ENCODE assay signal across 1 cellular context in the genomic region with DNA sequence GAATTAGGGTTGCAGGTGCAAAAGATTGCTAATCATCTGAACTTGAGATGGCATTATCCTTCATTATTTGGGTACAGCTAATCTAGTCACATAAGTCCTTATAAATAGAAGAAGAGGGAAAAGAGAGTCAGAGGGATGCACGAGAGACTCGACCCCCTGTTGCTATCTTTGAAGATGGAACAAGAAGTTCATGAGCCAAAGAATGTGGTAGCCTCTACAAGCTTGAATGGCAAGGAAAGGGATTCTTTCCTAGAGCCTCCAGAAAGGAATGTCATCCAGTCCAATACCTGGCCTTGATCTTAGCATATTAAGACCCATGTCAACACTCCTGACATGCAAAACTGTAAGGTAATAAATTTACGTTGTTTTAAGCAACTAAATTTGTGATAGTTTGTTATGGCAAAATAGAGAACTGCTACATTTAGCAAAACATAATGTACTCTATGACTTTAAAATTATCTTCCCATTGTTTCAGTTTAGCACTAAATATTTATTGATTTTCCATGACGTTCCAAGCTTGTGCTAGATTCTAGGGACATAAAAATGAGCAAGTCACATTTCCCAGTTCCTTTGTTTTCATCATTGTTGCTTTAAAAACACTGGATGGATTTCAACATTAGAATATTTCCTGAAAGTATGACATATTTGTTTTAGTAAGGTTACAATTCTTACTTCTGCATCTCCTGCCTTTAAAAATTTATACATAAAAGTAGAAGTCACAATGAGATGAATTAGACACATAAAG.
TF ChIP-seq lines count a peak whose summit lies in the region.

No MANE protein-coding gene starts in this region.

TF ChIP-seq in WTC11, 78 proteins besides CTCF, POLR2A, EP300 and RAD21 (continued from another document):
- TF ChIP-seq, protein P1, sequence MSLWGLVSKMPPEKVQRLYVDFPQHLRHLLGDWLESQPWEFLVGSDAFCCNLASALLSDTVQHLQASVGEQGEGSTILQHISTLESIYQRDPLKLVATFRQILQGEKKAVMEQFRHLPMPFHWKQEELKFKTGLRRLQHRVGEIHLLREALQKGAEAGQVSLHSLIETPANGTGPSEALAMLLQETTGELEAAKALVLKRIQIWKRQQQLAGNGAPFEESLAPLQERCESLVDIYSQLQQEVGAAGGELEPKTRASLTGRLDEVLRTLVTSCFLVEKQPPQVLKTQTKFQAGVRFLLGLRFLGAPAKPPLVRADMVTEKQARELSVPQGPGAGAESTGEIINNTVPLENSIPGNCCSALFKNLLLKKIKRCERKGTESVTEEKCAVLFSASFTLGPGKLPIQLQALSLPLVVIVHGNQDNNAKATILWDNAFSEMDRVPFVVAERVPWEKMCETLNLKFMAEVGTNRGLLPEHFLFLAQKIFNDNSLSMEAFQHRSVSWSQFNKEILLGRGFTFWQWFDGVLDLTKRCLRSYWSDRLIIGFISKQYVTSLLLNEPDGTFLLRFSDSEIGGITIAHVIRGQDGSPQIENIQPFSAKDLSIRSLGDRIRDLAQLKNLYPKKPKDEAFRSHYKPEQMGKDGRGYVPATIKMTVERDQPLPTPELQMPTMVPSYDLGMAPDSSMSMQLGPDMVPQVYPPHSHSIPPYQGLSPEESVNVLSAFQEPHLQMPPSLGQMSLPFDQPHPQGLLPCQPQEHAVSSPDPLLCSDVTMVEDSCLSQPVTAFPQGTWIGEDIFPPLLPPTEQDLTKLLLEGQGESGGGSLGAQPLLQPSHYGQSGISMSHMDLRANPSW (CRISPR knock-in tag; conservative IDR thresholded peaks at IDR 0.05; ENCODE audit: low read depth): no peak
- TF ChIP-seq, protein P2, sequence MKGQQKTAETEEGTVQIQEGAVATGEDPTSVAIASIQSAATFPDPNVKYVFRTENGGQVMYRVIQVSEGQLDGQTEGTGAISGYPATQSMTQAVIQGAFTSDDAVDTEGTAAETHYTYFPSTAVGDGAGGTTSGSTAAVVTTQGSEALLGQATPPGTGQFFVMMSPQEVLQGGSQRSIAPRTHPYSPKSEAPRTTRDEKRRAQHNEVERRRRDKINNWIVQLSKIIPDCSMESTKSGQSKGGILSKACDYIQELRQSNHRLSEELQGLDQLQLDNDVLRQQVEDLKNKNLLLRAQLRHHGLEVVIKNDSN (CRISPR knock-in tag; IDR thresholded peaks at IDR 0.05): no peak
- TF ChIP-seq, protein P3, sequence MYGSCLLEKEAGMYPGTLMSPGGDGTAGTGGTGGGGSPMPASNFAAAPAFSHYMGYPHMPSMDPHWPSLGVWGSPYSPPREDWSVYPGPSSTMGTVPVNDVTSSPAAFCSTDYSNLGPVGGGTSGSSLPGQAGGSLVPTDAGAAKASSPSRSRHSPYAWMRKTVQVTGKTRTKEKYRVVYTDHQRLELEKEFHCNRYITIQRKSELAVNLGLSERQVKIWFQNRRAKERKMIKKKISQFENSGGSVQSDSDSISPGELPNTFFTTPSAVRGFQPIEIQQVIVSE (CRISPR knock-in tag; IDR thresholded peaks at IDR 0.05; ENCODE audit: borderline replicate concordance): no peak
